33 cellular contexts compared by ENCODE assay signal in the genomic region with DNA sequence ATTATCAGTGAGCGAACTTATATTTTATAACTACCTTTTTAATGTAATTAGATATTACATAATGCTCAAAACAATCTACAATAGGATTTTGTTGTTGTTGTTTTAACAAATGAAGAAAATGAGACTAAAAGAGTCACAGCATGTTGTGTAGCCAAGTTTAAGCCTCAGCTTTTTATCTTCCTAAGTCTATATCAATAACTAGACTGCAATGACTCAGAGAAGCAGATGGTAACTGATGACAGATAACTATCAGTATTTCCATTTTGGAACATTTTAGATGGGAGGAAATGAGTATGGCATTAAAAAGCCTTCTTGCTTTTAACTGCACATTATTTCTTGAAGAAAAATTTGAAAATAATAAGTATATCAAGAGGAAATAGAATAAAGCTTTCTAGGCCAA.
DNase-seq lines count a peak whose midpoint lies in the region; ATAC-seq and TF ChIP-seq lines count a peak whose summit lies in the region.
"Had no signal": no experiment of that assay in that cellular context is flagged by ENCODE, and none has a peak within 500 bp of the region (broad histone marks: within the 10 kb centered on the region; RNA-seq: fewer than 3 reads in every experiment).

No MANE protein-coding gene starts in this region.

- no peaks in the 10 kb centered on the region for H3K36me3 Mint-ChIP-seq in HFFc6 (ENCODE audit: low read depth)
- H3K36me3 Mint-ChIP-seq: activated naive CD4-positive, alpha-beta T cell treated with anti-CD3 and anti-CD28 coated beads, Interleukin-2, amount 50 U/mL, for 72 hours; CD8-positive, alpha-beta T cell; mesothelial cell of epicardium; naive thymus-derived CD4-positive, alpha-beta T cell; WTC11 had no signal

- H3K4me3 Mint-ChIP-seq in HFFc6: no peak overlapping the region
- H3K4me3 Mint-ChIP-seq: activated CD4-positive, alpha-beta T cell treated with anti-CD3 and anti-CD28 coated beads, Interleukin-2, amount 10 ng/mL, durations not matched to agents 7 days and 5 days; B cell; CD8-positive, alpha-beta T cell; mesothelial cell of epicardium; naive thymus-derived CD4-positive, alpha-beta T cell; WTC11 had no signal

- DNase-seq in AG10803 (ENCODE audit: low read depth) (peak; percentile 13), HFFc6 (peak; percentile 24), adipocyte (ENCODE audit: low read depth) (peak; percentile 31), foreskin fibroblast (peak; percentile 21 to 38), left colon (no peak), GOT3 (lab: John Stamatoyannopoulos, UW) (no peak)
- no peak for DNase-seq in stimulated activated CD4-positive, alpha-beta T cell treated with anti-CD3 and anti-CD28 coated beads, Interleukin-4, amount 100 ng/mL, for 1 hour
- DNase-seq: activated CD4-positive, alpha-beta T cell treated with anti-CD3 and anti-CD28 coated beads, Interleukin-2, amount 10 ng/mL, durations not matched to agents 7 days and 5 days; activated effector memory CD4-positive, alpha-beta T cell treated with Interleukin-2 at 50 U/mL for 16 hours; CD8-positive, alpha-beta T cell; GDM1; heart right ventricle; MM.1S; naive thymus-derived CD4-positive, alpha-beta T cell; NCI-H1417; NCI-H2029; NCI-H2227 treated with DMSO at 0.1 percent for 48 hours; NCI-H526 treated with DMSO at 0.1 percent for 48 hours; right lobe of liver; RPMI8226; SJCRH30; stimulated activated CD4-positive, alpha-beta T cell treated with anti-CD3 and anti-CD28 coated beads, Interleukin-12 subunit alpha, Interleukin-12 subunit beta, amount 100 ng/mL, for 4 hours; stimulated activated CD4-positive, alpha-beta T cell treated with anti-CD3 and anti-CD28 coated beads, Interleukin-2, amount 100 ng/mL, for 48 hours; stomach; tibial artery had no signal

- peaks cover 11% of the 10 kb centered on the region for H3K4me1 Mint-ChIP-seq in HFFc6 (ENCODE audit: low read depth)
- H3K4me1 Mint-ChIP-seq: activated CD4-positive, alpha-beta T cell treated with anti-CD3 and anti-CD28 coated beads, Interleukin-2, amount 10 ng/mL, durations not matched to agents 7 days and 5 days; B cell; mesothelial cell of epicardium; naive thymus-derived CD4-positive, alpha-beta T cell; WTC11 had no signal

- H3K4me1 ChIP-seq in adipocyte (ENCODE audit: control insufficient read depth, insufficient read depth, low read length): peaks cover 31% of the 10 kb centered on the region
- H3K4me1 ChIP-seq: heart right ventricle, right lobe of liver, SJCRH30, stomach had no signal

- intact Hi-C loops in left colon (cut with DNase I, micrococcal nuclease): no loop called here

- no peaks in the 10 kb centered on the region for H3K36me3 ChIP-seq in adipocyte (ENCODE audit: control insufficient read depth, insufficient read depth, low read length, severe bottlenecking)
- H3K36me3 ChIP-seq: heart right ventricle, neutrophil, right lobe of liver, SJCRH30, stomach, tibial artery had no signal

- H3K9me3 ChIP-seq in adipocyte (ENCODE audit: control insufficient read depth, low read length): no peaks in the 10 kb centered on the region
- H3K9me3 ChIP-seq: heart right ventricle, neutrophil, right lobe of liver, SJCRH30, stomach, tibial artery had no signal

- TF ChIP-seq CTCF in AG10803 (conservative IDR thresholded peaks at IDR 0.05; ENCODE audit: low read length): no peak
- TF ChIP-seq CTCF in HFFc6 (IDR thresholded peaks at IDR 0.05): no peak
- no peak for TF ChIP-seq CTCF in foreskin fibroblast (IDR thresholded peaks at IDR 0.05; ENCODE audit: low read depth, low read length)

- ATAC-seq in left colon: no peak
- ATAC-seq in HG03442 (IDR thresholded peaks at IDR 0.05; ENCODE audit: unreplicated experiment): no peak
- ATAC-seq: activated naive CD4-positive, alpha-beta T cell treated with anti-CD3 and anti-CD28 coated beads, Interleukin-2, amount 50 U/mL, for 72 hours; CD8-positive, alpha-beta T cell; heart right ventricle; naive thymus-derived CD4-positive, alpha-beta T cell; right lobe of liver; WTC11 had no signal

- H3K4me3 ChIP-seq in AG10803 (ENCODE audit: low read length) (no peak overlapping the region), adipocyte (ENCODE audit: low read length) (peak overlapping the region; percentile 11), foreskin fibroblast (ENCODE audit: low read depth in 1 of 2, low read length in 2 of 2) (no peak overlapping the region)
- H3K4me3 ChIP-seq: heart right ventricle, right lobe of liver, SJCRH30, stomach, tibial artery had no signal

- H3K9me3 Mint-ChIP-seq in HFFc6: no peaks in the 10 kb centered on the region
- H3K9me3 Mint-ChIP-seq: activated CD4-positive, alpha-beta T cell treated with anti-CD3 and anti-CD28 coated beads, Interleukin-2, amount 10 ng/mL, durations not matched to agents 7 days and 5 days; mesothelial cell of epicardium; WTC11 had no signal

- H3K9ac ChIP-seq in adipocyte (ENCODE audit: low read length): peak overlapping the region; percentile 73
- H3K9ac ChIP-seq: KMS-11 had no signal

- no peaks in the 10 kb centered on the region for H3K27me3 Mint-ChIP-seq in HFFc6 (ENCODE audit: insufficient read depth)
- H3K27me3 Mint-ChIP-seq: activated CD4-positive, alpha-beta T cell treated with anti-CD3 and anti-CD28 coated beads, Interleukin-2, amount 10 ng/mL, durations not matched to agents 7 days and 5 days; B cell; naive thymus-derived CD4-positive, alpha-beta T cell; progenitor cell of endocrine pancreas had no signal

- no peaks in the 10 kb centered on the region for H3K27me3 ChIP-seq in adipocyte (replicated peaks; ENCODE audit: control insufficient read depth, insufficient read depth, low read length)
- H3K27me3 ChIP-seq: heart right ventricle, neutrophil, right lobe of liver, SJCRH30, stomach, tibial artery had no signal

- no peak overlapping the region for H3K27ac Mint-ChIP-seq in HFFc6
- H3K27ac Mint-ChIP-seq: activated CD4-positive, alpha-beta T cell treated with anti-CD3 and anti-CD28 coated beads, Interleukin-2, amount 10 ng/mL, durations not matched to agents 7 days and 5 days; activated naive CD4-positive, alpha-beta T cell treated with anti-CD3 and anti-CD28 coated beads, Interleukin-2, amount 50 U/mL, for 72 hours; B cell; CD8-positive, alpha-beta T cell; mesothelial cell of epicardium; naive thymus-derived CD4-positive, alpha-beta T cell; progenitor cell of endocrine pancreas; WTC11 had no signal

Comparison
In these comparisons a context has a peak if more than half of its experiments do, and no peak if none do; other contexts are left out.
1. DNase-seq: peak in AG10803 (single experiment), HFFc6 (single experiment), adipocyte (single experiment) and foreskin fibroblast (2 of 2); none in left colon (0 of 2), GOT3 (single experiment) and stimulated activated CD4-positive, alpha-beta T cell treated with anti-CD3 and anti-CD28 coated beads, Interleukin-4, amount 100 ng/mL, for 1 hour (single experiment).